In genomic region chr5:139969318-139969717, GRCh38 we compare ENCODE assay signal across 22 cellular contexts.
"Had no signal": no experiment of that assay in that cellular context is flagged by ENCODE, and none has a peak within 500 bp of the region (broad histone marks: within the 10 kb centered on the region; RNA-seq: fewer than 3 reads in every experiment).

No MANE protein-coding gene starts in this region.

- H3K27ac ChIP-seq: esophagus squamous epithelium, left lung, neutrophil, right atrium auricular region, spleen, transverse colon, WERI-Rb-1 had no signal

- H3K27ac Mint-ChIP-seq: activated CD4-positive, alpha-beta memory T cell treated with anti-CD3 and anti-CD28 coated beads, Interleukin-2, amount 10 ng/mL, durations not matched to agents 7 days and 5 days; activated CD4-positive, alpha-beta T cell treated with anti-CD3 and anti-CD28 coated beads, Interleukin-2, amount 10 ng/mL, durations not matched to agents 7 days and 5 days; activated naive CD8-positive, alpha-beta T cell treated with anti-CD3 and anti-CD28 coated beads, Interleukin-2, amount 50 U/mL, for 24 hours; activated T-cell treated with anti-CD3 and anti-CD28 coated beads, Interleukin-2, amount 50 U/mL, for 24 hours; dendritic cell treated with granulocyte-macrophage colony-stimulating factor and Interleukin-4, amounts not matched to agents 40 ng/mL and 50 ng/mL, for 4 days; endodermal cell; naive B cell; nephron progenitor cell; T-helper 1 cell treated with Interleukin-12 subunit alpha and Interleukin-12 subunit beta and Interleukin-4 antibody, amounts not matched to agents 30 μg/mL and 1 μg/mL, for 36 hours had no signal

- H3K4me3 Mint-ChIP-seq: activated CD4-positive, alpha-beta memory T cell treated with anti-CD3 and anti-CD28 coated beads, Interleukin-2, amount 10 ng/mL, durations not matched to agents 7 days and 5 days; activated CD4-positive, alpha-beta T cell treated with anti-CD3 and anti-CD28 coated beads, Interleukin-2, amount 10 ng/mL, durations not matched to agents 7 days and 5 days; activated naive CD8-positive, alpha-beta T cell treated with anti-CD3 and anti-CD28 coated beads, Interleukin-2, amount 50 U/mL, for 24 hours; activated T-cell treated with anti-CD3 and anti-CD28 coated beads, Interleukin-2, amount 50 U/mL, for 24 hours; central memory CD8-positive, alpha-beta T cell; dendritic cell treated with granulocyte-macrophage colony-stimulating factor and Interleukin-4, amounts not matched to agents 40 ng/mL and 50 ng/mL, for 4 days; endodermal cell; naive B cell; nephron progenitor cell; T-helper 1 cell treated with Interleukin-12 subunit alpha and Interleukin-12 subunit beta and Interleukin-4 antibody, amounts not matched to agents 30 μg/mL and 1 μg/mL, for 36 hours had no signal

- H3K9me3 ChIP-seq: breast epithelium, esophagus squamous epithelium, left lung, neutrophil, right atrium auricular region, spleen, testis, transverse colon had no signal

- H3K4me3 ChIP-seq: breast epithelium, esophagus squamous epithelium, left lung, right atrium auricular region, transverse colon had no signal

- FAIRE-seq: frontal cortex, islet of Langerhans, TTC549 had no signal

- H3K36me3 ChIP-seq: breast epithelium, esophagus squamous epithelium, left lung, neutrophil, right atrium auricular region, spleen, transverse colon, WERI-Rb-1 had no signal

- H3K4me1 Mint-ChIP-seq: activated CD4-positive, alpha-beta memory T cell treated with anti-CD3 and anti-CD28 coated beads, Interleukin-2, amount 10 ng/mL, durations not matched to agents 7 days and 5 days; activated naive CD8-positive, alpha-beta T cell treated with anti-CD3 and anti-CD28 coated beads, Interleukin-2, amount 50 U/mL, for 24 hours; central memory CD8-positive, alpha-beta T cell; endodermal cell; nephron progenitor cell had no signal

- H3K27me3 ChIP-seq: breast epithelium, esophagus squamous epithelium, left lung, right atrium auricular region, testis, transverse colon had no signal

- H3K9me3 Mint-ChIP-seq: activated CD4-positive, alpha-beta memory T cell treated with anti-CD3 and anti-CD28 coated beads, Interleukin-2, amount 10 ng/mL, durations not matched to agents 7 days and 5 days; activated CD4-positive, alpha-beta T cell treated with anti-CD3 and anti-CD28 coated beads, Interleukin-2, amount 10 ng/mL, durations not matched to agents 7 days and 5 days; activated naive CD8-positive, alpha-beta T cell treated with anti-CD3 and anti-CD28 coated beads, Interleukin-2, amount 50 U/mL, for 24 hours; activated T-cell treated with anti-CD3 and anti-CD28 coated beads, Interleukin-2, amount 50 U/mL, for 24 hours; central memory CD8-positive, alpha-beta T cell; dendritic cell treated with granulocyte-macrophage colony-stimulating factor and Interleukin-4, amounts not matched to agents 40 ng/mL and 50 ng/mL, for 4 days; endodermal cell; naive B cell; nephron progenitor cell; T-helper 1 cell treated with Interleukin-12 subunit alpha and Interleukin-12 subunit beta and Interleukin-4 antibody, amounts not matched to agents 30 μg/mL and 1 μg/mL, for 36 hours had no signal

- H3K36me3 Mint-ChIP-seq: naive B cell had no signal
